In the genomic region with DNA sequence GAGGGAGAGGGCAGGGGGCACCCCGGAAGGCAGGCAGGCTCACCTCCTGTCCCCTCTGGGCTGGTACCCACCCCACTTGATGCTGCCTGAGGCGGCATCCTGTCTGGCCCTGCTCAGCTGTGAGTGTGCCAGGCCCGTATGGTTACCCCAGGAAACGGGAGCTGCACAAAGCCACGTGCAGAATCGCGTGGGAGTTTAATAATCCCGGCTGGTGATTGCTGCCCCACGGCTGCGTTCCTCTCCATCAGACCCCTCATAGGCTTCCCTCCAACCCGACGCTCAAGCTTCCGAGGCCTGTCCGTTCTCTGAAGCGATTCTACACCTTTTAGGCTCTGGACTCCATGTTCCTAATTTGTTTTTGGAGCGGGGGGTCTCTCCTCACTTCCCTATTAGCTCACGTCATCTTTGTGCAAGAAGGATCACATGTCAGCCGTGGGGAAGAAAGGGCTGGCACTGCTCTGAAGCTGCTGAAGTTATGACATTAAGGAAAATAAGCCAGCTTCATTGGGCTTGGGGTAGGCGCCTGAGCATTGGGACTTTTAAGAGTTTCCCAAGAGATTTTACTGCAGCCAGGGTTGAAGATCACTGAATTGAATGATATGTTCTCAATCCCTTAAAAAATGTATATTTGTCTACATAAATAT, we compare ENCODE assay signal across 1 cellular context.
TF ChIP-seq lines count a peak whose summit lies in the region.

No MANE protein-coding gene starts in this region.

TF ChIP-seq in GM23338, 12 proteins besides CTCF, POLR2A, EP300 and RAD21 (continued from another document):
- TF ChIP-seq, protein P1, sequence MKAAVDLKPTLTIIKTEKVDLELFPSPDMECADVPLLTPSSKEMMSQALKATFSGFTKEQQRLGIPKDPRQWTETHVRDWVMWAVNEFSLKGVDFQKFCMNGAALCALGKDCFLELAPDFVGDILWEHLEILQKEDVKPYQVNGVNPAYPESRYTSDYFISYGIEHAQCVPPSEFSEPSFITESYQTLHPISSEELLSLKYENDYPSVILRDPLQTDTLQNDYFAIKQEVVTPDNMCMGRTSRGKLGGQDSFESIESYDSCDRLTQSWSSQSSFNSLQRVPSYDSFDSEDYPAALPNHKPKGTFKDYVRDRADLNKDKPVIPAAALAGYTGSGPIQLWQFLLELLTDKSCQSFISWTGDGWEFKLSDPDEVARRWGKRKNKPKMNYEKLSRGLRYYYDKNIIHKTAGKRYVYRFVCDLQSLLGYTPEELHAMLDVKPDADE (IDR thresholded peaks at IDR 0.05): no peak
- TF ChIP-seq EZH2phosphoT487 (IDR thresholded peaks at IDR 0.05; ENCODE audit: unreplicated experiment) (no peak), CREB1 (CRISPR knock-in tag; IDR thresholded peaks at IDR 0.05; ENCODE audit: low read depth) (no peak), ZNF114 (CRISPR knock-in tag; IDR thresholded peaks at IDR 0.05) (no peak), ZNF462 (CRISPR knock-in tag; IDR thresholded peaks at IDR 0.05) (no peak), POLR2AphosphoS5 (IDR thresholded peaks at IDR 0.05; ENCODE audit: low read depth) (no peak), STAT1 (IDR thresholded peaks at IDR 0.05; ENCODE audit: unreplicated experiment) (no peak), ZNF331 (CRISPR knock-in tag; IDR thresholded peaks at IDR 0.05; ENCODE audit: low read depth) (no peak), EZH2 (IDR thresholded peaks at IDR 0.05; ENCODE audit: low read depth, unreplicated experiment) (no peak), NANOG (IDR thresholded peaks at IDR 0.05; ENCODE audit: borderline replicate concordance) (no peak), JUNB (IDR thresholded peaks at IDR 0.05; ENCODE audit: unreplicated experiment) (no peak)
